11 cellular contexts compared by ENCODE assay signal in the genomic region with DNA sequence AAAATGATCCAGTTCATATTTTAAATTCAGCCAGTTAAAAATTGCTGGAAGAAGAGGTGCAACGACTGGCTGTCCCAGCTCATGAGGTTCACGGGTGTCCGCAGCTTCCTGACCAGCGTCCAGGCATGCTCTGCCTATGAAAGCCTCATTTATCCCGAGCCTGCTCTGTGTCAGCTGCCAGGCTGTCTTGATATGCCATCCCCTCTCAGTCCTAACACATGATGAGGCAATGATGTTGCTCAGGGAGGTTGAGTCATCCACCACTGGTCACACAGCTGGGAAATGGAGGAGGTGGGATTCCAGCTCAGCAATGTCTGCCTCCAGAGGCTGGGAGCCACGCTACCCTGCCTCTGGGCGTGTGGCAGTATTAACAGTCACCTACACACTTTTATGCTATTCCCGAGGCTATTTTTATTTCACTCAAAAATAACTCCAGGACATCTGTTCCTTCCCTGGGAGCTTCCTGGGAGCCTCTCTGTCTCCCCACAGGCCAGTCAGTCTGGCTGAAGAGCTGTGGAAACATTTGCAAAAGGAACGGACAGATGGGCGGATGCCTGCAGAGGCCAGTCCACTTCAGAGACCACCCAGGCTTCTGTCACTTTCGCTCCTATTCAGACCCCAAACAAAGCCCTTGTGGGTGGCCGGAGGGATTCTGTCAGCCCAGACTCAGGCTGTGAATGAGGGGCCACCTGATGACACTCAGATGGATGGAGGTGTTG. TPM values are rescaled to one million over a fixed set of nuclear protein-coding genes. Genes with fewer than 3 reads are reported as not detected.
A peak's percentile ranks its signal among the peaks of the same experiment; 100 is the strongest.
DNase-seq lines count a peak whose midpoint lies in the region; ATAC-seq and TF ChIP-seq lines count a peak whose summit lies in the region.
"Had no signal": no experiment of that assay in that cellular context is flagged by ENCODE, and none has a peak within 500 bp of the region (broad histone marks: within the 10 kb centered on the region; RNA-seq: fewer than 3 reads in every experiment).

No MANE protein-coding gene starts in this region.

- H3K36me3 ChIP-seq in SJSA1 = no peaks in the 10 kb centered on the region
- H3K36me3 ChIP-seq: cardiac muscle cell had no signal

- peak overlapping the region; percentile 56 for H3K27ac ChIP-seq in SJSA1
- H3K27ac ChIP-seq: cardiac muscle cell had no signal

- no peaks in the 10 kb centered on the region for H3K36me3 Mint-ChIP-seq in natural killer cell treated with Interleukin-12 subunit alpha and Interleukin-12 subunit beta and Interleukin-15 and Interleukin-18, amount 100 ng/mL, for 72 hours
- H3K36me3 Mint-ChIP-seq: memory B cell had no signal

- H3K4me3 ChIP-seq in SJSA1 (no peak overlapping the region), foreskin fibroblast (ENCODE audit: low read depth in 1 of 2, low read length in 2 of 2) (no peak overlapping the region)
- H3K4me3 ChIP-seq: cardiac muscle cell had no signal

- DNase-seq in ELR (ENCODE audit: low read depth) (peak; percentile 81), SJSA1 (ENCODE audit: low read depth in 1 of 2, low spot score in 2 of 2) (peak; percentile 94 to 95), foreskin fibroblast (peak; percentile 66 to 81), posterior cingulate gyrus (peak; percentile 58 to 97 (median 78)), GOT3 (lab: John Stamatoyannopoulos, UW) (no peak), NK-92 (lab: John Stamatoyannopoulos, UW; ENCODE audit: unreplicated experiment) (no peak)
- no peak for DNase-seq in activated CD4-positive, alpha-beta T cell treated with anti-CD3 and anti-CD28 coated beads for 1 hour
- DNase-seq in natural killer cell treated with Interleukin-12 subunit alpha and Interleukin-12 subunit beta and Interleukin-15 and Interleukin-18, amount 100 ng/mL, for 72 hours (ENCODE audit: low spot score) = no peak
- DNase-seq: activated CD4-positive, CD25-positive, alpha-beta regulatory T cell treated with anti-CD3 and anti-CD28 coated beads, Interleukin-2, amount 50 U/mL, for 72 hours had no signal

- H3K27ac Mint-ChIP-seq in natural killer cell treated with Interleukin-12 subunit alpha and Interleukin-12 subunit beta and Interleukin-15 and Interleukin-18, amount 100 ng/mL, for 72 hours = no peak overlapping the region
- H3K27ac Mint-ChIP-seq: memory B cell had no signal

- H3K4me1 ChIP-seq in SJSA1 (replicated peaks) = peaks cover 31% of the 10 kb centered on the region

- TF ChIP-seq CTCF in foreskin fibroblast (IDR thresholded peaks at IDR 0.05; ENCODE audit: low read depth, low read length) = no peak

- no peaks in the 10 kb centered on the region for H3K27me3 ChIP-seq in SJSA1 (replicated peaks)
- H3K27me3 ChIP-seq: cardiac muscle cell had no signal

- intact Hi-C loops in posterior cingulate gyrus (cut with DNase I) = loop anchor here (2.0 kb wide), 1 partner anchor 21 kb away; no protein-coding TSS in a partner anchor

- no peak overlapping the region for H3K4me3 Mint-ChIP-seq in natural killer cell treated with Interleukin-12 subunit alpha and Interleukin-12 subunit beta and Interleukin-15 and Interleukin-18, amount 100 ng/mL, for 72 hours
- H3K4me3 Mint-ChIP-seq: memory B cell had no signal

- no peaks in the 10 kb centered on the region; the same call in 1 of the 2 replicates for H3K9me3 ChIP-seq in SJSA1 (replicated peaks)

- no peaks in the 10 kb centered on the region for H3K9me3 Mint-ChIP-seq in natural killer cell treated with Interleukin-12 subunit alpha and Interleukin-12 subunit beta and Interleukin-15 and Interleukin-18, amount 100 ng/mL, for 72 hours
- H3K9me3 Mint-ChIP-seq: memory B cell had no signal

- no peaks in the 10 kb centered on the region for H3K4me1 Mint-ChIP-seq in natural killer cell treated with Interleukin-12 subunit alpha and Interleukin-12 subunit beta and Interleukin-15 and Interleukin-18, amount 100 ng/mL, for 72 hours (ENCODE audit: low read depth in 2 of 2)

- peaks cover 0 to 2% of the 10 kb centered on the region in 2 donors for H3K27me3 Mint-ChIP-seq in natural killer cell treated with Interleukin-12 subunit alpha and Interleukin-12 subunit beta and Interleukin-15 and Interleukin-18, amount 100 ng/mL, for 72 hours

- ATAC-seq in natural killer cell treated with Interleukin-12 subunit alpha and Interleukin-12 subunit beta and Interleukin-15 and Interleukin-18, amount 100 ng/mL, for 72 hours = no peak

RNA-seq across cellular contexts. Expression of a gene that starts 22.6 kb away (rescaled TPM):
- 2.5 and 11.7 TPM in 2 replicates for total RNA-seq in SJSA1 (2014; rRNA removed; shearing (Covaris generic))
- 10 to 100 TPM; 16.2 to 21.6 TPM for total RNA-seq in natural killer cell treated with Interleukin-12 subunit alpha and Interleukin-12 subunit beta and Interleukin-15 and Interleukin-18, amount 100 ng/mL, for 72 hours

Comparison
In these comparisons a context has a peak if more than half of its experiments do, and no peak if none do; other contexts are left out.
1. DNase-seq: peak in ELR (single experiment), SJSA1 (2 of 2), foreskin fibroblast (2 of 2) and posterior cingulate gyrus (10 of 10); none in GOT3 (single experiment), activated CD4-positive, alpha-beta T cell treated with anti-CD3 and anti-CD28 coated beads for 1 hour (single experiment), NK-92 (single experiment) and natural killer cell treated with Interleukin-12 subunit alpha and Interleukin-12 subunit beta and Interleukin-15 and Interleukin-18, amount 100 ng/mL, for 72 hours (single experiment).